ENCODE assay signal across 8 cellular contexts in the genomic region with DNA sequence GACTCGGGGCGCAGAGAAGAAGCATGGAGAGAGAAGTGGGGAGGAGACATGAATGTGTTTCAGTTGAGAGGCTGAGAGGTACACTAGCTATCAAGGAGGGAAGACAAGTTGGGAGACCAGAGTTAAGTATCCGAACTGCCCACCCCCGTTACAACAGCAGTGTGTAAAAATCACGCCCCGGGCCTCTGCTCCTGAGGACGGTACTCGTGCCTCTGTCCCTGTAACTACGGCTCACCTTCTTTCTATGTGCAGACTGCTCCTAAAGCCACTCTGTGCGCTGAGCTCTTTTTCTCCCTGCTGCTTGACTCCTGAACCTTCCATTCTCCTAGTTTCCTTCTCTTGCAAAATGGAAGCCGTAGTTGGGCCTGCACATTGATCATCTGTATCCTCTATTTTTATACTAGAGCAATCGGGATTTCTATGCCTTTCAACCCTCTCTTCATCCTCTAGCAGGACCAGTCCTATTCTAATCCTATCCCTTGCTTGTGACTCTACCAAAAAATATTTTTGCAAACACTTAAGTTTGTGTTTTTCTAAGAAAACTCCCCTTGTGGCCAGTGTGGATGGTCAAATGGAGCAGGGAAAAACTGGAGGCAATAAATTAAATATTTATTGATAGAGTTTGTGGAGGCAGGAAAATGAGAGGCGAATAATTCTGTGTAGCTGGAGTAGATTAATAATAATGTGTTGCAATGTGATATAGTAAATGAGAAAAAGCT. TPM values are rescaled to one million over a fixed set of nuclear protein-coding genes. Genes with fewer than 3 reads are reported as not detected.
DNase-seq lines count a peak whose midpoint lies in the region; ATAC-seq, FAIRE-seq and TF ChIP-seq lines count a peak whose summit lies in the region.

No MANE protein-coding gene starts in this region.

- no peaks in the 10 kb centered on the region for H3K9me2 ChIP-seq in hepatocyte (replicated peaks; ENCODE audit: insufficient read depth)

- H3K27ac ChIP-seq in hepatocyte (peak overlapping the region; percentile 97), small intestine (ENCODE audit: low read depth in 1 of 2, low read length in 1 of 2) (peak overlapping the region; percentile 87 to 98)

- H3K36me3 ChIP-seq in hepatocyte (replicated peaks; ENCODE audit: insufficient read depth, low read depth) (no peaks in the 10 kb centered on the region), small intestine (ENCODE audit: control insufficient read depth in 2 of 2, insufficient read depth in 2 of 2, low read length in 2 of 2) (no peaks in the 10 kb centered on the region)

- H3K9me3 ChIP-seq in hepatocyte (ENCODE audit: low read depth), result no peaks in the 10 kb centered on the region
- H3K9me3 ChIP-seq in small intestine (ENCODE audit: control insufficient read depth, low read depth), result no peaks in the 10 kb centered on the region

- H3K36me3 Mint-ChIP-seq in activated CD8-positive, alpha-beta T cell treated with anti-CD3 and anti-CD28 coated beads for 36 hours (ENCODE audit: low read depth), result peaks cover 44% of the 10 kb centered on the region

- H3K4me2 ChIP-seq in hepatocyte, result peak overlapping the region; percentile 87

- H4K20me1 ChIP-seq in hepatocyte (ENCODE audit: insufficient read depth, poor library complexity, severe bottlenecking), result peaks cover 37% of the 10 kb centered on the region

- H2AFZ ChIP-seq in hepatocyte, result peak overlapping the region; percentile 83

- peak; percentile 3 for DNase-seq in DMS114 treated with DMSO at 0.1 percent for 48 hours (lab: John Stamatoyannopoulos, UW; ENCODE audit: unreplicated experiment)
- DNase-seq in activated CD8-positive, alpha-beta T cell treated with anti-CD3 and anti-CD28 coated beads for 36 hours, result peak; percentile 28
- DNase-seq in hepatocyte (ENCODE audit: low spot score), result peak; percentile 51
- no peak for DNase-seq in small intestine
- DNase-seq in mesenteric fat pad (ENCODE audit: low spot score), result no peak
- DNase-seq in NCI-H345 treated with DMSO at 0.1 percent for 48 hours (lab: John Stamatoyannopoulos, UW; ENCODE audit: unreplicated experiment), result no peak

- H3K27ac Mint-ChIP-seq in activated CD8-positive, alpha-beta T cell treated with anti-CD3 and anti-CD28 coated beads for 36 hours, result peak overlapping the region; percentile 90

- H3K4me3 Mint-ChIP-seq in activated CD8-positive, alpha-beta T cell treated with anti-CD3 and anti-CD28 coated beads for 36 hours, result peak overlapping the region; percentile 86

- no peaks in the 10 kb centered on the region for H3K9me3 Mint-ChIP-seq in activated CD8-positive, alpha-beta T cell treated with anti-CD3 and anti-CD28 coated beads for 36 hours

- no peaks in the 10 kb centered on the region for H3K27me3 Mint-ChIP-seq in activated CD8-positive, alpha-beta T cell treated with anti-CD3 and anti-CD28 coated beads for 36 hours

- peaks cover 39% of the 10 kb centered on the region for H3K4me1 ChIP-seq in hepatocyte (ENCODE audit: insufficient read depth)
- peaks cover 2 to 11% of the 10 kb centered on the region in 2 donors for H3K4me1 ChIP-seq in small intestine (ENCODE audit: control insufficient read depth in 2 of 2, insufficient read depth in 1 of 2, low read depth in 1 of 2, low read length in 1 of 2)

- CTCF ChIA-PET in activated CD8-positive, alpha-beta T cell treated with anti-CD3 and anti-CD28 coated beads for 36 hours (lab: Charles Lee), result interaction anchor here (1.3 kb wide), 1 partner anchor 15 kb away, joined by 3 read pairs; no protein-coding TSS in a partner anchor

- intact Hi-C loops in activated CD8-positive, alpha-beta T cell treated with anti-CD3 and anti-CD28 coated beads for 36 hours (cut with micrococcal nuclease), result loop anchor here (10.0 kb wide), 2 partner anchors 167 to 197 kb away; partner anchors contain the start of genes GTF3A and MTIF3

- TF ChIP-seq CTCF in activated CD8-positive, alpha-beta T cell treated with anti-CD3 and anti-CD28 coated beads for 36 hours (IDR thresholded peaks at IDR 0.05), result no peak
- TF ChIP-seq CTCF in hepatocyte (IDR thresholded peaks at IDR 0.05; ENCODE audit: poor library complexity), result peak; percentile 20

- H3K27me3 ChIP-seq in hepatocyte (no peaks in the 10 kb centered on the region), small intestine (ENCODE audit: control insufficient read depth in 2 of 2, insufficient read depth in 2 of 2, low read length in 2 of 2) (no peaks in the 10 kb centered on the region)

- H3K4me3 ChIP-seq in hepatocyte (peak overlapping the region; percentile 90), small intestine (ENCODE audit: low read depth in 1 of 2, low read length in 2 of 2) (peak overlapping the region; percentile 77 to 88)

- 8% methylated on average over 13 of the region's 13 CpGs for WGBS in hepatocyte (ENCODE audit: low lambda C conversion rate, missing lambda C conversion rate)
- 7 to 8% (median 7%) methylated on average over 11 to 13 of the region's 13 CpGs for WGBS in small intestine, 3 donors

- POLR2A ChIA-PET in activated CD8-positive, alpha-beta T cell treated with anti-CD3 and anti-CD28 coated beads for 36 hours (lab: Charles Lee), result interaction anchor here (0.6 to 2.5 kb wide), 10 partner anchors 10 to 180 kb away, joined by 3 to 16 read pairs (median 4); no protein-coding TSS in a partner anchor

- H3K79me2 ChIP-seq in hepatocyte, result peaks cover 82% of the 10 kb centered on the region

- H3K4me1 Mint-ChIP-seq in activated CD8-positive, alpha-beta T cell treated with anti-CD3 and anti-CD28 coated beads for 36 hours (ENCODE audit: low read depth), result peaks cover 63% of the 10 kb centered on the region

- no peak for FAIRE-seq in small intestine (lab: Jason Lieb, UNC)

- peak; percentile 1 for ATAC-seq in HG02973 (IDR thresholded peaks at IDR 0.05; ENCODE audit: unreplicated experiment)
- no peak for ATAC-seq in activated CD8-positive, alpha-beta T cell treated with anti-CD3 and anti-CD28 coated beads for 36 hours
- no peak for ATAC-seq in HG03469 (IDR thresholded peaks at IDR 0.05; ENCODE audit: unreplicated experiment)

RNA-seq across cellular contexts. Expression of gene POLR1D, which starts 0.6 kb away (rescaled TPM):
- 100 to 1,000 TPM; 191 to 198 TPM for total RNA-seq in activated CD8-positive, alpha-beta T cell treated with anti-CD3 and anti-CD28 coated beads for 36 hours
- total RNA-seq in hepatocyte (102 and 106 TPM in 2 replicates), mesenteric fat pad (63.0 TPM)
- polyA plus RNA-seq in hepatocyte (98.4 and 116 TPM in 2 replicates), small intestine (100 to 1,000 TPM; 145 to 192 (median 172) TPM)

RNA-seq across cellular contexts. Expression of gene LNX2, which starts 1.9 kb away (rescaled TPM):
- 1 to 10 TPM; 4.5 to 4.6 TPM for total RNA-seq in activated CD8-positive, alpha-beta T cell treated with anti-CD3 and anti-CD28 coated beads for 36 hours
- total RNA-seq in hepatocyte (28.5 and 28.8 TPM in 2 replicates), mesenteric fat pad (4.0 TPM)
- polyA plus RNA-seq in hepatocyte (8.7 and 8.8 TPM in 2 replicates), small intestine (10 to 100 TPM in 2 of 3 donors, 1 to 10 TPM in 1; 9.6 to 21.0 (median 15.4) TPM)

Comparison
In these comparisons a context has a peak if more than half of its experiments do, and no peak if none do; other contexts are left out.
1. DNase-seq: peak in DMS114 treated with DMSO at 0.1 percent for 48 hours (single experiment), activated CD8-positive, alpha-beta T cell treated with anti-CD3 and anti-CD28 coated beads for 36 hours (single experiment) and hepatocyte (single experiment); none in small intestine (single experiment), mesenteric fat pad (single experiment) and NCI-H345 treated with DMSO at 0.1 percent for 48 hours (single experiment).